Comparison of ENCODE assay signal across 25 cellular contexts in genomic region chr20:50719328-50719727, GRCh38. TPM values are rescaled to one million over a fixed set of nuclear protein-coding genes. Genes with fewer than 3 reads are reported as not detected.
A peak's percentile ranks its signal among the peaks of the same experiment; 100 is the strongest.
DNase-seq lines count a peak whose midpoint lies in the region; ATAC-seq and TF ChIP-seq lines count a peak whose summit lies in the region.
"Had no signal": no experiment of that assay in that cellular context is flagged by ENCODE, and none has a peak within 500 bp of the region (broad histone marks: within the 10 kb centered on the region; RNA-seq: fewer than 3 reads in every experiment).

No MANE protein-coding gene starts in this region.

- no peak overlapping the region for H3K27ac ChIP-seq in HEK293 (ENCODE audit: extremely low read depth, low read depth, low read length)
- H3K27ac ChIP-seq in RWPE2 (ENCODE audit: poor library complexity, severe bottlenecking), result no peak overlapping the region
- H3K27ac ChIP-seq in tibial artery, result peak overlapping the region; percentile 5 to 85
- H3K27ac ChIP-seq in aorta (ENCODE audit: low read depth in 1 of 2, low read length in 2 of 2), result no peak overlapping the region
- H3K27ac ChIP-seq in RWPE1, result no peak overlapping the region
- H3K27ac ChIP-seq: BLaER1 treated with 17β-estradiol and CSF1 and Interleukin-3, amounts not matched to agents 10 nM and 100 nM had no signal

- ATAC-seq in RWPE2 (ENCODE audit: low read depth) (no peak), aorta (ENCODE audit: low FRiP score) (no peak)
- ATAC-seq: A549, GM12878, GM23338, HCT116 had no signal

- POLR2A ChIA-PET in HEK293 (lab: Yijun Ruan, JAX) (no interaction called here), RWPE1 (lab: Yijun Ruan, JAX; ENCODE audit: low non-redundant PET) (no interaction called here)

- no peaks in the 10 kb centered on the region for H3K9me3 ChIP-seq in HEK293 (ENCODE audit: control insufficient read depth, insufficient read depth, low read depth, low read length)
- H3K9me3 ChIP-seq in RWPE2 (ENCODE audit: severe bottlenecking), result no peaks in the 10 kb centered on the region
- no peaks in the 10 kb centered on the region for H3K9me3 ChIP-seq in tibial artery
- H3K9me3 ChIP-seq in aorta (ENCODE audit: control insufficient read depth, low read length), result no peaks in the 10 kb centered on the region
- H3K9me3 ChIP-seq: A549; BE2C; BLaER1 treated with 17β-estradiol and CSF1 and Interleukin-3, amounts not matched to agents 10 nM and 100 nM had no signal

- H3K27me3 ChIP-seq in RWPE2 (ENCODE audit: insufficient read depth, poor library complexity, severe bottlenecking) (no peaks in the 10 kb centered on the region), tibial artery (no peaks in the 10 kb centered on the region), aorta (ENCODE audit: control insufficient read depth in 1 of 2, insufficient read depth in 2 of 2, low read length in 1 of 2) (no peaks in the 10 kb centered on the region)
- H3K27me3 ChIP-seq: BE2C; BLaER1 treated with 17β-estradiol and CSF1 and Interleukin-3, amounts not matched to agents 10 nM and 100 nM had no signal

- H3K4me1 ChIP-seq in HEK293 (ENCODE audit: control insufficient read depth, insufficient read depth, low read length), result peaks cover 3% of the 10 kb centered on the region; the same call in 1 of the 2 replicates
- peaks cover 5% of the 10 kb centered on the region for H3K4me1 ChIP-seq in RWPE2 (ENCODE audit: insufficient read depth, poor library complexity, severe bottlenecking)
- peaks cover 0 to 45% (median 13%) of the 10 kb centered on the region in 4 donors for H3K4me1 ChIP-seq in tibial artery
- H3K4me1 ChIP-seq in aorta (ENCODE audit: control insufficient read depth in 1 of 2, insufficient read depth in 2 of 2, low read length in 2 of 2), result no peaks in the 10 kb centered on the region
- H3K4me1 ChIP-seq: BE2C had no signal

- intact Hi-C loops in posterior vena cava (cut with DNase I) (no loop called here), tibial artery (cut with DNase I; ENCODE audit: low total_unique reads) (no loop called here), aorta (cut with DNase I) (no loop called here)

- CTCF ChIA-PET in HEK293 (lab: Yijun Ruan, JAX) (interaction anchor here (0.7 kb wide), 1 partner anchor 163 kb away, joined by 3 read pairs; no protein-coding TSS in a partner anchor), RWPE1 (lab: Yijun Ruan, JAX) (no interaction called here)

- H3K4me3 ChIP-seq in HEK293 (ENCODE audit: low read depth, low read length), result no peak overlapping the region
- H3K4me3 ChIP-seq in RWPE2 (ENCODE audit: severe bottlenecking), result no peak overlapping the region
- H3K4me3 ChIP-seq in tibial artery, result no peak overlapping the region
- no peak overlapping the region for H3K4me3 ChIP-seq in aorta (ENCODE audit: low read length in 2 of 2)
- H3K4me3 ChIP-seq: A549; BLaER1 treated with 17β-estradiol and CSF1 and Interleukin-3, amounts not matched to agents 10 nM and 100 nM; GM12878; GM23338 had no signal

- no peaks in the 10 kb centered on the region for H3K36me3 ChIP-seq in HEK293 (ENCODE audit: control insufficient read depth in 2 of 2, insufficient read depth in 1 of 2, low read length in 2 of 2)
- H3K36me3 ChIP-seq in RWPE2 (ENCODE audit: low read depth), result no peaks in the 10 kb centered on the region
- no peaks in the 10 kb centered on the region for H3K36me3 ChIP-seq in tibial artery
- H3K36me3 ChIP-seq in aorta (ENCODE audit: control insufficient read depth in 1 of 2, insufficient read depth in 2 of 2, low read length in 1 of 2), result no peaks in the 10 kb centered on the region
- H3K36me3 ChIP-seq: BE2C; BLaER1 treated with 17β-estradiol and CSF1 and Interleukin-3, amounts not matched to agents 10 nM and 100 nM had no signal

- 95 to 97% methylated on average over 4 of the region's 4 CpGs for WGBS in aorta, 2 donors

- no peak for TF ChIP-seq CTCF in HEK293 (tag by site-specific recombination; IDR thresholded peaks at IDR 0.05)
- no peak for TF ChIP-seq CTCF in RWPE2 (IDR thresholded peaks at IDR 0.05; ENCODE audit: poor library complexity, severe bottlenecking)
- no peak for TF ChIP-seq CTCF in tibial artery (IDR thresholded peaks at IDR 0.05)
- no peak for TF ChIP-seq CTCF in RWPE1 (conservative IDR thresholded peaks at IDR 0.05; ENCODE audit: low read depth)

- DNase-seq in RWPE2 (ENCODE audit: low spot score) (peak; percentile 39), posterior vena cava (ENCODE audit: low spot score) (peak; percentile 5), tibial artery (no peak), NAMALWA (ENCODE audit: low spot score) (no peak), aorta (no peak), RWPE1 (ENCODE audit: low spot score) (no peak)
- DNase-seq: 8988T; ACHN; AML-193; BE2C; CD4-positive, alpha-beta T cell; CD8-positive, alpha-beta memory T cell; DMS 273 treated with DMSO at 0.1 percent for 48 hours; DMS79; EL; GDM1; H9; HFFc6 had no signal

TF ChIP-seq in HEK293, 187 proteins besides CTCF, POLR2A, EP300 and RAD21:
- TF ChIP-seq ZNF2 (tag by site-specific recombination; IDR thresholded peaks at IDR 0.05) (no peak), ZNF121 (tag by site-specific recombination; IDR thresholded peaks at IDR 0.05) (peak; percentile 58; the same call in 1 of the 2 replicates)
TF ChIP-seq in HEK293: peak in this region for 1.

RNA-seq across cellular contexts. Expression of gene PARD6B, which starts 12.1 kb away (rescaled TPM):
- total RNA-seq in posterior vena cava, result 1 to 10 TPM; 1.0 to 1.4 TPM
- 1 to 10 TPM; 1.2 to 2.6 TPM for total RNA-seq in aorta
- 1 to 10 TPM in 1 of 2 donors, under 1 TPM in 1; 0.92 to 2.1 TPM for polyA plus RNA-seq in aorta

RNA-seq across cellular contexts. Expression of gene RIPOR3, which starts 28.0 kb away (rescaled TPM):
- total RNA-seq in posterior vena cava (10 to 100 TPM; 10.6 to 11.2 TPM), aorta (1 to 10 TPM; 3.4 to 8.0 TPM)
- polyA plus RNA-seq in aorta, result 1 to 10 TPM in 1 of 2 donors, under 1 TPM in 1; 0.23 to 1.1 TPM
- total RNA-seq: CD4-positive, alpha-beta T cell; CD8-positive, alpha-beta memory T cell; GM12878 had no signal
- polyA plus RNA-seq: CD14-positive monocyte had no signal

Comparison
In these comparisons a context has a peak if more than half of its experiments do, and no peak if none do; other contexts are left out.
1. H3K27ac ChIP-seq: peak in tibial artery (2 of 2); none in HEK293 (single experiment), RWPE2 (single experiment), aorta (0 of 2) and RWPE1 (single experiment).
2. DNase-seq: peak in RWPE2 (single experiment) and posterior vena cava (single experiment); none in tibial artery (0 of 2), NAMALWA (single experiment), aorta (0 of 2) and RWPE1 (single experiment).